In the genomic region with DNA sequence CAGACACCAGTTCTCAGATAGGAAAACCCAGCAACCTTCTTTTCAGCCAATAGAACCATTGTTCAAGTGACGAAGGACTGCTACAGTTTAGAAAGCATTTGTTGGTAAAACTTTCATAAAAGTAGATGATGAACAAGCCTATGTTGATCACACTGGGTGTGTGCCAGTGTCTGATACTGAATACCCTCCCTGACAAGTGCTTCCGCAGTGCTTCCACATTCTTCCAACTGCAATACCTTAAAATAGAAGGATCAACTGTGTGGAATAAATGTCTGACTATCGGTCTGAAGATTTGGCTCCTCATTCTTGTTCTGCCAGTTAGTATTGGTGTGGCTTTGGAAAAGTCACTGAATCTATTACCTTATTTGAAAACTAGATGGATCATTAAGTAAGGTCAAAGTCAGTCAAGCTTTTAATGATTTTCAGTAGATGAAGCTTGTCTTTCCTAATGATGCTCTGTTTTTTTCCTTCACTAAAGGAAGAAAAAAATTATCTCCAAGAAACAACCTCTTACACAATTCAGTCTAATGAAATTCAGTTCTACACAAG, we compare ENCODE assay signal across 32 cellular contexts.
DNase-seq lines count a peak whose midpoint lies in the region; ATAC-seq and TF ChIP-seq lines count a peak whose summit lies in the region.
"Had no signal": no experiment of that assay in that cellular context is flagged by ENCODE, and none has a peak within 500 bp of the region (broad histone marks: within the 10 kb centered on the region; RNA-seq: fewer than 3 reads in every experiment).

No MANE protein-coding gene starts in this region.

- H3K9me3 Mint-ChIP-seq in activated CD4-positive, alpha-beta T cell treated with anti-CD3 and anti-CD28 coated beads, Interleukin-2, amount 10 ng/mL, durations not matched to agents 24 days and 14 days = peaks cover 17% of the 10 kb centered on the region
- H3K9me3 Mint-ChIP-seq: HFFc6 had no signal

- H3K4me1 Mint-ChIP-seq in activated CD4-positive, alpha-beta T cell treated with anti-CD3 and anti-CD28 coated beads, Interleukin-2, amount 10 ng/mL, durations not matched to agents 24 days and 14 days = peaks cover 3% of the 10 kb centered on the region
- H3K4me1 Mint-ChIP-seq: CD14-positive monocyte, neural crest cell had no signal

- no peak overlapping the region for H3K4me3 Mint-ChIP-seq in activated CD4-positive, alpha-beta T cell treated with anti-CD3 and anti-CD28 coated beads, Interleukin-2, amount 10 ng/mL, durations not matched to agents 24 days and 14 days
- H3K4me3 Mint-ChIP-seq: activated CD8-positive, alpha-beta T cell treated with anti-CD3 and anti-CD28 coated beads, Interleukin-2, amount 10 ng/mL, durations not matched to agents 7 days and 5 days; activated naive CD4-positive, alpha-beta T cell treated with anti-CD3 and anti-CD28 coated beads, Interleukin-2, amount 10 ng/mL, durations not matched to agents 7 days and 5 days; activated T-helper 17 cell treated with anti-CD3 and anti-CD28 coated beads, Interleukin-2, amount 50 U/mL, for 72 hours; CD14-positive monocyte; HFFc6; neural crest cell; T-helper 2 cell treated with Interferon-gamma antibody and Interleukin-4, amounts not matched to agents 5 μg/mL and 100 μg/mL, for 36 hours had no signal

- intact Hi-C loops in Right ventricle myocardium superior (cut with DNase I) (no loop called here), Right ventricle myocardium inferior (cut with DNase I) (no loop called here)
- intact Hi-C loops in activated CD4-positive, alpha-beta T cell treated with anti-CD3 and anti-CD28 coated beads, Interleukin-2, amount 10 ng/mL, durations not matched to agents 24 days and 14 days (cut with micrococcal nuclease) = no loop called here

- peak overlapping the region; percentile 83 for H3K27ac ChIP-seq in VCaP
- H3K27ac ChIP-seq: adrenal gland, brain microvascular endothelial cell, Peyer's patch, right lobe of liver, thyroid gland, vagina had no signal

- no peak for DNase-seq in Right ventricle myocardium superior
- DNase-seq in Right ventricle myocardium inferior (ENCODE audit: missing footprints) = no peak
- DNase-seq in kidney glomerular epithelial cell (lab: John Stamatoyannopoulos, UW) = peak; percentile 75
- DNase-seq in renal cortical epithelial cell (ENCODE audit: low read depth) = peak; percentile 95
- no peak for DNase-seq in activated CD4-positive, alpha-beta T cell treated with anti-CD3 and anti-CD28 coated beads, Interleukin-2, amount 10 ng/mL, durations not matched to agents 24 days and 14 days
- DNase-seq in HuH-7 (ENCODE audit: low spot score) = no peak
- DNase-seq: activated CD8-positive, alpha-beta T cell treated with anti-CD3 and anti-CD28 coated beads, Interleukin-2, amount 10 ng/mL, durations not matched to agents 7 days and 5 days; activated naive CD4-positive, alpha-beta T cell treated with anti-CD3 and anti-CD28 coated beads, Interleukin-2, amount 10 ng/mL, durations not matched to agents 7 days and 5 days; adrenal gland; brain microvascular endothelial cell; Caco-2; DMS79 treated with DMSO at 0.1 percent for 48 hours; effector CD4-positive, alpha-beta T cell; GF-D8; GOT3; HFFc6; KBM-7; NCI-H1105; NCI-H1930; NCI-H526 treated with DMSO at 0.1 percent for 48 hours; Peyer's patch; right lobe of liver; stimulated activated CD4-positive, alpha-beta T cell treated with anti-CD3 and anti-CD28 coated beads, Interleukin-12 subunit alpha, Interleukin-12 subunit beta, amount 100 ng/mL, for 4 hours; stimulated activated CD4-positive, alpha-beta T cell treated with anti-CD3 and anti-CD28 coated beads, Interleukin-4, amount 100 ng/mL, for 1 hour; thyroid gland had no signal

- H3K27me3 Mint-ChIP-seq in activated CD4-positive, alpha-beta T cell treated with anti-CD3 and anti-CD28 coated beads, Interleukin-2, amount 10 ng/mL, durations not matched to agents 24 days and 14 days = no peaks in the 10 kb centered on the region
- H3K27me3 Mint-ChIP-seq: activated naive CD4-positive, alpha-beta T cell treated with anti-CD3 and anti-CD28 coated beads, Interleukin-2, amount 10 ng/mL, durations not matched to agents 7 days and 5 days; activated T-helper 17 cell treated with anti-CD3 and anti-CD28 coated beads, Interleukin-2, amount 50 U/mL, for 72 hours had no signal

- TF ChIP-seq CTCF in VCaP (conservative IDR thresholded peaks at IDR 0.05) = no peak

- ATAC-seq in Right ventricle myocardium superior (ENCODE audit: poor library complexity) (peak; percentile 52), Right ventricle myocardium inferior (no peak), HG02642 (IDR thresholded peaks at IDR 0.05; ENCODE audit: poor library complexity, unreplicated experiment) (no peak)
- ATAC-seq: activated CD8-positive, alpha-beta T cell treated with anti-CD3 and anti-CD28 coated beads, Interleukin-2, amount 10 ng/mL, durations not matched to agents 7 days and 5 days; activated T-helper 17 cell treated with anti-CD3 and anti-CD28 coated beads, Interleukin-2, amount 50 U/mL, for 72 hours; right lobe of liver had no signal

- H3K36me3 Mint-ChIP-seq in activated CD4-positive, alpha-beta T cell treated with anti-CD3 and anti-CD28 coated beads, Interleukin-2, amount 10 ng/mL, durations not matched to agents 24 days and 14 days (ENCODE audit: low read depth) = peaks cover 1% of the 10 kb centered on the region
- H3K36me3 Mint-ChIP-seq: CD14-positive monocyte had no signal

- H3K27ac Mint-ChIP-seq in activated CD4-positive, alpha-beta T cell treated with anti-CD3 and anti-CD28 coated beads, Interleukin-2, amount 10 ng/mL, durations not matched to agents 24 days and 14 days = no peak overlapping the region
- H3K27ac Mint-ChIP-seq: activated CD8-positive, alpha-beta T cell treated with anti-CD3 and anti-CD28 coated beads, Interleukin-2, amount 10 ng/mL, durations not matched to agents 7 days and 5 days; activated naive CD4-positive, alpha-beta T cell treated with anti-CD3 and anti-CD28 coated beads, Interleukin-2, amount 10 ng/mL, durations not matched to agents 7 days and 5 days; activated T-helper 17 cell treated with anti-CD3 and anti-CD28 coated beads, Interleukin-2, amount 50 U/mL, for 72 hours; CD14-positive monocyte; HFFc6; T-helper 2 cell treated with Interferon-gamma antibody and Interleukin-4, amounts not matched to agents 5 μg/mL and 100 μg/mL, for 36 hours had no signal

Comparison
In these comparisons a context has a peak if more than half of its experiments do, and no peak if none do; other contexts are left out.
1. DNase-seq: peak in kidney glomerular epithelial cell (single experiment) and renal cortical epithelial cell (single experiment); none in Right ventricle myocardium superior (single experiment), Right ventricle myocardium inferior (single experiment), activated CD4-positive, alpha-beta T cell treated with anti-CD3 and anti-CD28 coated beads, Interleukin-2, amount 10 ng/mL, durations not matched to agents 24 days and 14 days (single experiment) and HuH-7 (single experiment).